ENCODE assay signal across 9 cellular contexts in the genomic region with DNA sequence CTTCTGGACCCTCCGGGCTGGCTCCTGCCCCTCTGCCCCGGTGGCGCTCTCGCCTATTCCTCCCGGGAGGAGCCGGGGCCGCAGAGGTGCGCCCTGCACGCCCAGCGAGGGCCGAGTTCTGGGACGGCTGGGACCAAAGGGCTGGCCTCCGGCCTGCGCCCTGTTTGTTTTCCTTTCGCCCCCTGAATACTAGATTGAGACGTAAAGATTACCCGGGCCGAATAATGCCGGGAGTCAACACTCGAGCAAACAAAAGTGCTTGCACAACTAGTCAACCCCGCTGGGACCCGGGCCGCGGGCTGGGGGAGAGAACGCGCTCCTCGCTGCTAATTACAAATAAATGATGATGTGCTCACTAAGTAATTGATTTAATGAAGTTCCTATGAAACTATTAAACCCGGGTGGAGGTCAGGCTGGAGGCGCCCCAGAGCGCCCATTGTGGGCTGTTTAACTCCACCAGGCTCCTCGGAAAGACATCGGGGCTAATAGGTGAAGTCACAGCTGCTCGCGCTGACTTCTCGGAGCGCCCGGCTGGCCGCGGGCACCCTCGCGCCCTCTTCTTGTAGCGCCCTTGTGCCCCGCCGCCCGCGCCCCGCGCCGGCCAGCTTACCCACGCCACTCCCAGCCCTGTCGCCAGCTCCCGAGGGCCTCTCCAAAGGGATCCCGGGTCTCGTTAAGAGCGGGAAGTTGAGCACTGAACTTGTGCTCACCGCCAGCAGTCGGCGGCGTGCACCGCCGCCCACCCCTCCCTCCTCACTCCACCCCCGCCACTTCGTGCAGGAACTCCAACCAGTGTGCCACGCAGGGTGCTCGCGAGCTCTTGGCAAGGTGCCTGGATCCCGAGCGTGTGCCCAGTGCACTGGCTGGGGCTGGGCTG. TPM values are rescaled to one million over a fixed set of nuclear protein-coding genes. Genes with fewer than 3 reads are reported as not detected.
DNase-seq lines count a peak whose midpoint lies in the region; ATAC-seq lines count a peak whose summit lies in the region.
"Had no signal": no experiment of that assay in that cellular context is flagged by ENCODE, and none has a peak within 500 bp of the region (broad histone marks: within the 10 kb centered on the region; RNA-seq: fewer than 3 reads in every experiment).

No MANE protein-coding gene starts in this region.

- peak overlapping the region; percentile 64 for H3K27ac ChIP-seq in layer of hippocampus (ENCODE audit: low read depth, low read length)
- H3K27ac ChIP-seq: Peyer's patch had no signal

- H3K4me3 Mint-ChIP-seq in activated CD4-positive, alpha-beta T cell treated with anti-CD3 and anti-CD28 coated beads for 36 hours: peak overlapping the region; percentile 31
- H3K4me3 Mint-ChIP-seq in activated naive CD8-positive, alpha-beta T cell treated with anti-CD3 and anti-CD28 coated beads for 36 hours: peak overlapping the region; percentile 51
- H3K4me3 Mint-ChIP-seq in stimulated activated naive B cell treated with anti-CD40 and anti-IgM and Interleukin-4, amounts not matched to agents 10 μg/mL and 1 μg/mL and 100 μg/mL, for 72 hours: peak overlapping the region; percentile 35 to 48

- no peaks in the 10 kb centered on the region for H3K36me3 Mint-ChIP-seq in activated CD4-positive, alpha-beta T cell treated with anti-CD3 and anti-CD28 coated beads for 36 hours (ENCODE audit: low read depth)
- no peaks in the 10 kb centered on the region for H3K36me3 Mint-ChIP-seq in activated naive CD8-positive, alpha-beta T cell treated with anti-CD3 and anti-CD28 coated beads for 36 hours
- peaks cover 0 to 4% of the 10 kb centered on the region in 2 donors for H3K36me3 Mint-ChIP-seq in stimulated activated naive B cell treated with anti-CD40 and anti-IgM and Interleukin-4, amounts not matched to agents 10 μg/mL and 1 μg/mL and 100 μg/mL, for 72 hours

- DNase-seq in activated CD4-positive, alpha-beta T cell treated with anti-CD3 and anti-CD28 coated beads for 36 hours: peak; percentile 26
- no peak for DNase-seq in activated CD4-positive, alpha-beta T cell treated with anti-CD3 and anti-CD28 coated beads, Interleukin-2, amount 50 U/mL, for 4 hours
- DNase-seq in activated naive CD8-positive, alpha-beta T cell treated with anti-CD3 and anti-CD28 coated beads for 36 hours: no peak
- no peak for DNase-seq in stimulated activated naive B cell treated with anti-CD40 and anti-IgM and Interleukin-4, amounts not matched to agents 10 μg/mL and 1 μg/mL and 100 μg/mL, for 72 hours
- DNase-seq in SHP77 (lab: John Stamatoyannopoulos, UW) (no peak), hepatic stellate cell (ENCODE audit: low spot score) (no peak), midbrain (lab: John Stamatoyannopoulos, UW) (no peak)
- DNase-seq: Peyer's patch had no signal

- H3K27me3 Mint-ChIP-seq in activated CD4-positive, alpha-beta T cell treated with anti-CD3 and anti-CD28 coated beads for 36 hours: peaks cover 78% of the 10 kb centered on the region
- peaks cover 93% of the 10 kb centered on the region for H3K27me3 Mint-ChIP-seq in activated naive CD8-positive, alpha-beta T cell treated with anti-CD3 and anti-CD28 coated beads for 36 hours
- H3K27me3 Mint-ChIP-seq in stimulated activated naive B cell treated with anti-CD40 and anti-IgM and Interleukin-4, amounts not matched to agents 10 μg/mL and 1 μg/mL and 100 μg/mL, for 72 hours: peaks cover 77 to 96% of the 10 kb centered on the region in 2 donors

- no peak overlapping the region for H3K27ac Mint-ChIP-seq in activated CD4-positive, alpha-beta T cell treated with anti-CD3 and anti-CD28 coated beads for 36 hours
- H3K27ac Mint-ChIP-seq in activated naive CD8-positive, alpha-beta T cell treated with anti-CD3 and anti-CD28 coated beads for 36 hours: no peak overlapping the region
- peak overlapping the region; percentile 73 for H3K27ac Mint-ChIP-seq in stimulated activated naive B cell treated with anti-CD40 and anti-IgM and Interleukin-4, amounts not matched to agents 10 μg/mL and 1 μg/mL and 100 μg/mL, for 72 hours

- POLR2A ChIA-PET in activated CD4-positive, alpha-beta T cell treated with anti-CD3 and anti-CD28 coated beads for 36 hours (lab: Charles Lee): no interaction called here

- peaks cover 32% of the 10 kb centered on the region for H3K27me3 ChIP-seq in layer of hippocampus (ENCODE audit: control insufficient read depth, insufficient read depth, low read length)

- intact Hi-C loops in activated CD4-positive, alpha-beta T cell treated with anti-CD3 and anti-CD28 coated beads for 36 hours (cut with DNase I, micrococcal nuclease): loop anchor here (5.0 kb wide), 2 partner anchors 36 to 299 kb away; no protein-coding TSS in a partner anchor

- ATAC-seq in activated CD4-positive, alpha-beta T cell treated with anti-CD3 and anti-CD28 coated beads for 36 hours: no peak
- no peak for ATAC-seq in stimulated activated naive B cell treated with anti-CD40 and anti-IgM and Interleukin-4, amounts not matched to agents 10 μg/mL and 1 μg/mL and 100 μg/mL, for 72 hours (replicated peaks)

- H3K4me1 Mint-ChIP-seq in activated CD4-positive, alpha-beta T cell treated with anti-CD3 and anti-CD28 coated beads for 36 hours: peaks cover 28% of the 10 kb centered on the region
- H3K4me1 Mint-ChIP-seq in activated naive CD8-positive, alpha-beta T cell treated with anti-CD3 and anti-CD28 coated beads for 36 hours: peaks cover 22% of the 10 kb centered on the region
- H3K4me1 Mint-ChIP-seq in stimulated activated naive B cell treated with anti-CD40 and anti-IgM and Interleukin-4, amounts not matched to agents 10 μg/mL and 1 μg/mL and 100 μg/mL, for 72 hours: peaks cover 5 to 22% of the 10 kb centered on the region in 2 donors

- CTCF ChIA-PET in activated CD4-positive, alpha-beta T cell treated with anti-CD3 and anti-CD28 coated beads for 36 hours (lab: Charles Lee): no interaction called here

- H3K9me3 Mint-ChIP-seq in activated CD4-positive, alpha-beta T cell treated with anti-CD3 and anti-CD28 coated beads for 36 hours (ENCODE audit: low read depth): no peaks in the 10 kb centered on the region
- no peaks in the 10 kb centered on the region for H3K9me3 Mint-ChIP-seq in activated naive CD8-positive, alpha-beta T cell treated with anti-CD3 and anti-CD28 coated beads for 36 hours
- H3K9me3 Mint-ChIP-seq in stimulated activated naive B cell treated with anti-CD40 and anti-IgM and Interleukin-4, amounts not matched to agents 10 μg/mL and 1 μg/mL and 100 μg/mL, for 72 hours: no peaks in the 10 kb centered on the region

RNA-seq across cellular contexts. Expression of gene ZIC5, which starts 14.9 kb away (rescaled TPM):
- not detected for total RNA-seq in activated CD4-positive, alpha-beta T cell treated with anti-CD3 and anti-CD28 coated beads for 36 hours
- not detected for total RNA-seq in activated naive CD8-positive, alpha-beta T cell treated with anti-CD3 and anti-CD28 coated beads for 36 hours
- total RNA-seq: Peyer's patch had no signal

RNA-seq across cellular contexts. Expression of gene ZIC2, which starts 24.9 kb away (rescaled TPM):
- not detected for total RNA-seq in activated CD4-positive, alpha-beta T cell treated with anti-CD3 and anti-CD28 coated beads for 36 hours
- not detected for total RNA-seq in activated naive CD8-positive, alpha-beta T cell treated with anti-CD3 and anti-CD28 coated beads for 36 hours
- total RNA-seq: Peyer's patch had no signal
